ENCODE assay signal across 8 cellular contexts in genomic region chr15:84980196-84981053, GRCh38. TPM values are rescaled to one million over a fixed set of nuclear protein-coding genes. Genes with fewer than 3 reads are reported as not detected.
DNase-seq lines count a peak whose midpoint lies in the region; ATAC-seq and TF ChIP-seq lines count a peak whose summit lies in the region.

No MANE protein-coding gene starts in this region.

- DNase-seq in AG08396 (ENCODE audit: low spot score) (peak; percentile 86), NCI-H2227 (lab: John Stamatoyannopoulos, UW; ENCODE audit: unreplicated experiment) (peak; percentile 85), cerebellar cortex (ENCODE audit: low spot score) (peak; percentile 72), kidney epithelial cell (ENCODE audit: low read depth) (no peak)
- DNase-seq in stimulated activated CD4-positive, alpha-beta T cell treated with anti-CD3 and anti-CD28 coated beads, Interleukin-15, amount 100 ng/mL, for 24 hours: peak; percentile 91

- ATAC-seq in GM18909 (IDR thresholded peaks at IDR 0.05; ENCODE audit: poor library complexity, unreplicated experiment): peak; percentile 62
- peak; percentile 39 for ATAC-seq in HG03139 (IDR thresholded peaks at IDR 0.05; ENCODE audit: unreplicated experiment)
- peak; percentile 69 to 76 for ATAC-seq in activated CD4-positive, CD25-positive, alpha-beta regulatory T cell treated with anti-CD3 and anti-CD28 coated beads, Interleukin-2, amount 50 U/mL, for 24 hours

- no peaks in the 10 kb centered on the region for H3K27me3 ChIP-seq in kidney epithelial cell (ENCODE audit: control insufficient read depth, insufficient read depth, low read length)

- TF ChIP-seq CTCF in kidney epithelial cell (IDR thresholded peaks at IDR 0.05; ENCODE audit: insufficient read depth, low read length, poor library complexity, severe bottlenecking): no peak

- H3K36me3 ChIP-seq in kidney epithelial cell (ENCODE audit: control insufficient read depth, insufficient read depth, low read length): no peaks in the 10 kb centered on the region

- H3K4me3 ChIP-seq in kidney epithelial cell (ENCODE audit: low read depth, low read length): peak overlapping the region; percentile 68

RNA-seq across cellular contexts. Expression of gene PDE8A, which starts 1.2 kb away (rescaled TPM):
- 26.7 and 31.5 TPM in 2 replicates for total RNA-seq in kidney epithelial cell
